ENCODE assay signal across 8 cellular contexts in the genomic region with DNA sequence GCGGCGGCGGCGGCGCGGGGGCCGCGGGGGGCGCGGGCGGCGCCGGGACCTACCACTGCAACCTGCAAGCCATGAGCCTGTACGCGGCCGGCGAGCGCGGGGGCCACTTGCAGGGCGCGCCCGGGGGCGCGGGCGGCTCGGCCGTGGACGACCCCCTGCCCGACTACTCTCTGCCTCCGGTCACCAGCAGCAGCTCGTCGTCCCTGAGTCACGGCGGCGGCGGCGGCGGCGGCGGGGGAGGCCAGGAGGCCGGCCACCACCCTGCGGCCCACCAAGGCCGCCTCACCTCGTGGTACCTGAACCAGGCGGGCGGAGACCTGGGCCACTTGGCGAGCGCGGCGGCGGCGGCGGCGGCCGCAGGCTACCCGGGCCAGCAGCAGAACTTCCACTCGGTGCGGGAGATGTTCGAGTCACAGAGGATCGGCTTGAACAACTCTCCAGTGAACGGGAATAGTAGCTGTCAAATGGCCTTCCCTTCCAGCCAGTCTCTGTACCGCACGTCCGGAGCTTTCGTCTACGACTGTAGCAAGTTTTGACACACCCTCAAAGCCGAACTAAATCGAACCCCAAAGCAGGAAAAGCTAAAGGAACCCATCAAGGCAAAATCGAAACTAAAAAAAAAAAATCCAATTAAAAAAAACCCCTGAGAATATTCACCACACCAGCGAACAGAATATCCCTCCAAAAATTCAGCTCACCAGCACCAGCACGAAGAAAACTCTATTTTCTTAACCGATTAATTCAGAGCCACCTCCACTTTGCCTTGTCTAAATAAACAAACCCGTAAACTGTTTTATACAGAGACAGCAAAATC. TPM values are rescaled to one million over a fixed set of nuclear protein-coding genes. Genes with fewer than 3 reads are reported as not detected.
DNase-seq lines count a peak whose midpoint lies in the region; ATAC-seq and TF ChIP-seq lines count a peak whose summit lies in the region.

No MANE protein-coding gene starts in this region.

- DNase-seq in NCI-H82 (lab: John Stamatoyannopoulos, UW) (peak; percentile 62), NCI-H82 treated with DMSO at 0.1 percent for 48 hours (lab: John Stamatoyannopoulos, UW; ENCODE audit: unreplicated experiment) (no peak), RPMI8226 (peak; percentile 45), endothelial cell (ENCODE audit: low spot score) (peak; percentile 30), osteoblast (ENCODE audit: insufficient read length, low spot score, missing footprints) (peak; percentile 91), Ammon's horn (ENCODE audit: low spot score) (no peak), GM13976 (ENCODE audit: low spot score) (no peak)

- peak overlapping the region; percentile 96 for H3K4me3 ChIP-seq in osteoblast (ENCODE audit: insufficient read depth, low read length)

- H3K9me3 ChIP-seq in osteoblast (ENCODE audit: low read depth, low read length): no peaks in the 10 kb centered on the region

- peaks cover 64% of the 10 kb centered on the region for H3K79me2 ChIP-seq in osteoblast (ENCODE audit: insufficient read depth, low read length)

- H3K36me3 Mint-ChIP-seq in endothelial cell (ENCODE audit: low read depth, unreplicated experiment): peaks cover 28% of the 10 kb centered on the region

- peaks cover 20% of the 10 kb centered on the region for H3K27me3 ChIP-seq in osteoblast (ENCODE audit: insufficient read depth, low read length)

- H3K4me1 ChIP-seq in osteoblast (ENCODE audit: insufficient read depth, low read length): peaks cover 29% of the 10 kb centered on the region

- peak overlapping the region; percentile 96 for H3K27ac ChIP-seq in osteoblast (ENCODE audit: low read depth, low read length)

- TF ChIP-seq CTCF in endothelial cell (IDR thresholded peaks at IDR 0.05; ENCODE audit: unreplicated experiment): no peak
- no peak for TF ChIP-seq CTCF in osteoblast (IDR thresholded peaks at IDR 0.05; ENCODE audit: extremely low read depth, low read depth, low read length)
- TF ChIP-seq CTCF in GM13976 (IDR thresholded peaks at IDR 0.05; ENCODE audit: borderline replicate concordance, control extremely low read depth, extremely low read depth, insufficient read depth, missing control alignments): no peak

- peak overlapping the region; percentile 100 for H3K4me3 Mint-ChIP-seq in endothelial cell (ENCODE audit: unreplicated experiment)

- peak overlapping the region; percentile 90 for H3K4me2 ChIP-seq in osteoblast (ENCODE audit: insufficient read depth, low read length)

- in situ Hi-C loops in GM13976 (cut with MboI; ENCODE audit: low sequenced_read_pairs, unreplicated experiment): loop anchor here (25.0 kb wide), 1 partner anchor 576 kb away; no protein-coding TSS in a partner anchor

- peak overlapping the region; percentile 96 for H3K27ac Mint-ChIP-seq in endothelial cell (ENCODE audit: unreplicated experiment)

- H3K27me3 Mint-ChIP-seq in endothelial cell (ENCODE audit: unreplicated experiment): peaks cover 32% of the 10 kb centered on the region

- peaks cover 22% of the 10 kb centered on the region for H4K20me1 ChIP-seq in osteoblast (ENCODE audit: insufficient read depth, low read length)

- ATAC-seq in HG03045 (IDR thresholded peaks at IDR 0.05; ENCODE audit: unreplicated experiment): no peak

- peaks cover 4% of the 10 kb centered on the region for H3K9me3 Mint-ChIP-seq in endothelial cell (ENCODE audit: unreplicated experiment)

- H3K4me1 Mint-ChIP-seq in endothelial cell (ENCODE audit: unreplicated experiment): peaks cover 44% of the 10 kb centered on the region

- H2AFZ ChIP-seq in osteoblast (ENCODE audit: low read length): no peak overlapping the region

- peaks cover 8% of the 10 kb centered on the region for H3K36me3 ChIP-seq in osteoblast (ENCODE audit: insufficient read depth, low read length)

RNA-seq across cellular contexts. Expression of a gene that starts 2.1 kb away (rescaled TPM):
- total RNA-seq in endothelial cell (ENCODE audit: unreplicated experiment) (112 TPM), osteoblast (39.4 and 41.0 TPM in 2 replicates)

Comparison
In these comparisons a context has a peak if more than half of its experiments do, and no peak if none do; other contexts are left out.
1. DNase-seq: peak in NCI-H82 (single experiment), RPMI8226 (single experiment), endothelial cell (single experiment) and osteoblast (single experiment); none in NCI-H82 treated with DMSO at 0.1 percent for 48 hours (single experiment), Ammon's horn (single experiment) and GM13976 (single experiment).